ENCODE assay signal across 15 cellular contexts in the genomic region with DNA sequence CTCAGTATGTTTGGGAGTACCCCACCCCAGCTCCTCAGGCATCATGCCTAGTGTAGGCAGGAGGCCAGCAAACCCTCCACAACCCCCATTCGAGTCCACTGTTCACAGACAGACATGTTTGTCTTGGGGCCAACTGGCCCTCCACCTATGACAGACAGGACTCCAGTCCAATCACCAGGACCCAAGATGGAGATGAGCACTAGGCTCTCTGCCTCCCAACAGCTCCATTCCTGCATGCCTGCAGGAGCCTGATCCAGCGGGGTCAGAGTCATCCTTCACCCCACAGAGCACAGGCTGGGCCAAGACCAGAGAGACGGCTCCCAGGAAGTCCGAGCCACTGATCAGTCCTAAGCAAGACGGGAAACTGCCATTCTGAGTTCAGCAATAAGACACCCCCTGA. TPM values are rescaled to one million over a fixed set of nuclear protein-coding genes. Genes with fewer than 3 reads are reported as not detected.
DNase-seq lines count a peak whose midpoint lies in the region; ATAC-seq and TF ChIP-seq lines count a peak whose summit lies in the region.
"Had no signal": no experiment of that assay in that cellular context is flagged by ENCODE, and none has a peak within 500 bp of the region (broad histone marks: within the 10 kb centered on the region; RNA-seq: fewer than 3 reads in every experiment).

No MANE protein-coding gene starts in this region.

- H3K4me3 Mint-ChIP-seq in osteocyte (ENCODE audit: unreplicated experiment) = peak overlapping the region; percentile 40
- H3K4me3 Mint-ChIP-seq: B cell had no signal

- H3K79me2 ChIP-seq in PC-9 (ENCODE audit: low read depth) = 0 out of 2 replicates have a peak, but pooled peaks cover 3% of the 10 kb centered on the region
- H3K79me2 ChIP-seq in fibroblast of lung (ENCODE audit: control insufficient read depth, insufficient read depth, low read length) = no peaks in the 10 kb centered on the region

- no peak for TF ChIP-seq CTCF in PC-9 (conservative IDR thresholded peaks at IDR 0.05)
- no peak for TF ChIP-seq CTCF in fibroblast of lung (conservative IDR thresholded peaks at IDR 0.05 in 1 of 2, IDR thresholded peaks at IDR 0.05 in 1 of 2; ENCODE audit: low read depth in 1 of 2, low read length in 2 of 2)
- no peak for TF ChIP-seq CTCF in osteocyte (IDR thresholded peaks at IDR 0.05)
- no peak for TF ChIP-seq CTCF in GM20000 (IDR thresholded peaks at IDR 0.05; ENCODE audit: extremely low read depth, missing control alignments)

- H3K9me3 ChIP-seq in PC-9 (ENCODE audit: insufficient read depth, low read depth) (no peaks in the 10 kb centered on the region), fibroblast of lung (ENCODE audit: control insufficient read depth, insufficient read depth, low read depth, low read length) (no peaks in the 10 kb centered on the region)
- H3K9me3 ChIP-seq in effector memory CD4-positive, alpha-beta T cell (ENCODE audit: control insufficient read depth, low read length) = no peaks in the 10 kb centered on the region

- H3K36me3 Mint-ChIP-seq in osteocyte (ENCODE audit: unreplicated experiment) = peaks cover 29% of the 10 kb centered on the region
- H3K36me3 Mint-ChIP-seq: activated naive CD4-positive, alpha-beta T cell treated with anti-CD3 and anti-CD28 coated beads, Interleukin-2, amount 50 U/mL, for 72 hours had no signal

- CTCF ChIA-PET in PC-9 (lab: Charles Lee) = no interaction called here

- H3K27ac ChIP-seq in PC-9 (peak overlapping the region; percentile 96), fibroblast of lung (ENCODE audit: insufficient read depth, low read length) (peak overlapping the region; percentile 95)
- no peak overlapping the region for H3K27ac ChIP-seq in effector memory CD4-positive, alpha-beta T cell (ENCODE audit: insufficient read depth, low read length, poor library complexity, severe bottlenecking)

- POLR2A ChIA-PET in PC-9 (lab: Charles Lee; ENCODE audit: unreplicated experiment) = no interaction called here

- H3K4me1 ChIP-seq in PC-9 (replicated peaks; ENCODE audit: insufficient read depth) (peaks cover 60% of the 10 kb centered on the region), fibroblast of lung (ENCODE audit: control insufficient read depth, extremely low read depth, insufficient read depth, low read length) (peaks cover 56% of the 10 kb centered on the region)
- H3K4me1 ChIP-seq in effector memory CD4-positive, alpha-beta T cell (ENCODE audit: control insufficient read depth, insufficient read depth, low read length, poor library complexity, severe bottlenecking) = no peaks in the 10 kb centered on the region

- no peak overlapping the region for H3K4me3 ChIP-seq in PC-9
- no peak overlapping the region for H3K4me3 ChIP-seq in fibroblast of lung (replicated peaks in 1 of 4; ENCODE audit: control extremely low read depth in 1 of 4, insufficient read depth in 1 of 4, low read depth in 3 of 4, low read length in 4 of 4)
- no peak overlapping the region for H3K4me3 ChIP-seq in effector memory CD4-positive, alpha-beta T cell (ENCODE audit: insufficient read depth, low read depth, low read length, poor library complexity, severe bottlenecking)

- DNase-seq in AG08396 (ENCODE audit: low spot score) = peak; percentile 74
- DNase-seq in PC-9 = no peak
- peak; percentile 52 to 72 for DNase-seq in fibroblast of lung (ENCODE audit: low read depth in 2 of 2)
- DNase-seq in osteocyte (ENCODE audit: extremely low spot score, unreplicated experiment) = no peak
- DNase-seq in effector memory CD4-positive, alpha-beta T cell = no peak
- no peak for DNase-seq in kidney tubule cell (ENCODE audit: low spot score)
- DNase-seq in GM20000 (ENCODE audit: low spot score) = no peak
- DNase-seq: activated CD4-positive, alpha-beta T cell treated with anti-CD3 and anti-CD28 coated beads for 48 hours; KG1; kidney glomerular epithelial cell; NCI-H2227 treated with DMSO at 0.1 percent for 48 hours; SIG-M5 had no signal

- intact Hi-C loops in PC-9 (cut with micrococcal nuclease; ENCODE audit: unreplicated experiment) = no loop called here

- H3F3A ChIP-seq in PC-9 (ENCODE audit: insufficient read depth, low read depth) = peaks cover 43% of the 10 kb centered on the region

- BruUV-seq in PC-9 (replicated peaks; lab: Mats Ljungman, UMichigan) = no TSS peak

- no peaks in the 10 kb centered on the region for H3K9me2 ChIP-seq in PC-9 (ENCODE audit: insufficient read depth)

- H3K27me3 ChIP-seq in PC-9 (ENCODE audit: insufficient read depth, low read depth) (no peaks in the 10 kb centered on the region), fibroblast of lung (ENCODE audit: control insufficient read depth, insufficient read depth, low read length) (no peaks in the 10 kb centered on the region)
- H3K27me3 ChIP-seq in effector memory CD4-positive, alpha-beta T cell (replicated peaks; ENCODE audit: control insufficient read depth, insufficient read depth, low read length, poor library complexity, severe bottlenecking) = no peaks in the 10 kb centered on the region

- H3K27ac Mint-ChIP-seq in osteocyte (ENCODE audit: unreplicated experiment) = peak overlapping the region; percentile 93
- H3K27ac Mint-ChIP-seq: B cell had no signal

- H4K20me1 ChIP-seq in PC-9 (ENCODE audit: insufficient read depth) = no peaks in the 10 kb centered on the region
- H4K20me1 ChIP-seq in fibroblast of lung (ENCODE audit: control insufficient read depth, extremely low read depth, insufficient read depth, low read length) = no peaks in the 10 kb centered on the region

- H2AFZ ChIP-seq in PC-9 (no peak overlapping the region), fibroblast of lung (ENCODE audit: low read length) (no peak overlapping the region)

- ATAC-seq in GM18867 (IDR thresholded peaks at IDR 0.05; ENCODE audit: unreplicated experiment) = no peak
- ATAC-seq: activated naive CD4-positive, alpha-beta T cell treated with anti-CD3 and anti-CD28 coated beads, Interleukin-2, amount 50 U/mL, for 72 hours had no signal

- no peaks in the 10 kb centered on the region for H3K27me3 Mint-ChIP-seq in osteocyte (ENCODE audit: unreplicated experiment)

- H3K4me2 ChIP-seq in PC-9 (peak overlapping the region; percentile 88), fibroblast of lung (ENCODE audit: extremely low read depth, insufficient read depth, low read length) (no peak overlapping the region)

- H3K36me3 ChIP-seq in PC-9 (ENCODE audit: low read depth) (no peaks in the 10 kb centered on the region), fibroblast of lung (ENCODE audit: control insufficient read depth, insufficient read depth, low read length) (no peaks in the 10 kb centered on the region)
- H3K36me3 ChIP-seq in effector memory CD4-positive, alpha-beta T cell (ENCODE audit: control insufficient read depth, insufficient read depth, low read length) = no peaks in the 10 kb centered on the region

- peaks cover 70% of the 10 kb centered on the region for H3K4me1 Mint-ChIP-seq in osteocyte (ENCODE audit: unreplicated experiment)

- no peak overlapping the region for H3K9ac ChIP-seq in fibroblast of lung (ENCODE audit: insufficient read depth, low read length)

- no peaks in the 10 kb centered on the region for H3K9me3 Mint-ChIP-seq in osteocyte (ENCODE audit: unreplicated experiment)
- H3K9me3 Mint-ChIP-seq: activated naive CD4-positive, alpha-beta T cell treated with anti-CD3 and anti-CD28 coated beads, Interleukin-2, amount 50 U/mL, for 72 hours had no signal

RNA-seq across cellular contexts. Expression of a gene that starts 39.6 kb away (rescaled TPM):
- 548 and 560 TPM in 2 replicates for total RNA-seq in PC-9 (2021)
- 1,035 and 1,237 TPM in 2 replicates for total RNA-seq in fibroblast of lung
- 874 and 1,114 TPM in 2 replicates for polyA plus RNA-seq in fibroblast of lung
- 1,974 and 2,490 TPM in 2 replicates for polyA plus RNA-seq in fibroblast of lung (2012)
- 125 and 220 TPM in 2 replicates for polyA minus RNA-seq in fibroblast of lung (ENCODE audit: low replicate concordance)
- 750 and 815 TPM in 2 replicates for total RNA-seq in osteocyte

RNA-seq across cellular contexts. Expression of a gene that starts 39.7 kb away (rescaled TPM):
- total RNA-seq in PC-9 (2021) (16.1 and 17.0 TPM in 2 replicates), fibroblast of lung (5.6 and 13.7 TPM in 2 replicates), osteocyte (10.0 and 10.2 TPM in 2 replicates)
- polyA plus RNA-seq in fibroblast of lung = 2.5 and 3.9 TPM in 2 replicates
- 1.5 and 1.6 TPM in 2 replicates for polyA plus RNA-seq in fibroblast of lung (2012)
- polyA minus RNA-seq in fibroblast of lung (ENCODE audit: low replicate concordance) = 2.0 and 2.7 TPM in 2 replicates

Comparison
In these comparisons a context has a peak if more than half of its experiments do, and no peak if none do; other contexts are left out.
1. DNase-seq: peak in AG08396 (single experiment) and fibroblast of lung (2 of 2); none in PC-9 (0 of 2), osteocyte (single experiment), effector memory CD4-positive, alpha-beta T cell (0 of 3), kidney tubule cell (single experiment) and GM20000 (single experiment).